In genomic region chr1:12173631-12174121, GRCh38 we compare ENCODE assay signal across 8 cellular contexts. TPM values are rescaled to one million over a fixed set of nuclear protein-coding genes. Genes with fewer than 3 reads are reported as not detected.
DNase-seq lines count a peak whose midpoint lies in the region; ATAC-seq lines count a peak whose summit lies in the region.

No MANE protein-coding gene starts in this region.

- DNase-seq in SIG-M5 (lab: John Stamatoyannopoulos, UW) (peak; percentile 40), activated gamma-delta T cell treated with Interleukin-2 at 50 U/mL for 16 hours (peak; percentile 81), mesenchymal stem cell (peak; percentile 35), NCI-H82 treated with DMSO at 0.1 percent for 48 hours (lab: John Stamatoyannopoulos, UW; ENCODE audit: unreplicated experiment) (no peak), NCI-H1930 (lab: John Stamatoyannopoulos, UW) (no peak)
- DNase-seq in stimulated activated CD8-positive, alpha-beta memory T cell treated with anti-CD3 and anti-CD28 coated beads, Interleukin-7, amount 100 ng/mL, for 48 hours (ENCODE audit: extremely low read depth in 1 of 2, low read depth in 1 of 2) = peak; percentile 77 to 90

- no peaks in the 10 kb centered on the region for H3K27me3 ChIP-seq in mesenchymal stem cell (ENCODE audit: control insufficient read depth in 1 of 2, insufficient read depth in 1 of 2, low read length in 2 of 2)

- H3K79me1 ChIP-seq in mesenchymal stem cell (replicated peaks; ENCODE audit: low read length, poor library complexity, severe bottlenecking) = no peaks in the 10 kb centered on the region

- no peak overlapping the region for H3K9ac ChIP-seq in mesenchymal stem cell (ENCODE audit: low read length)

- H3K36me3 ChIP-seq in mesenchymal stem cell (ENCODE audit: control insufficient read depth in 1 of 2, insufficient read depth in 2 of 2, low read depth in 1 of 2, low read length in 2 of 2) = no peaks in the 10 kb centered on the region

- peak overlapping the region; percentile 39 to 71 for H3K4ac ChIP-seq in mesenchymal stem cell (ENCODE audit: low read depth in 1 of 2, low read length in 2 of 2)

- no peak overlapping the region for H2AK5ac ChIP-seq in mesenchymal stem cell (ENCODE audit: low read length, severe bottlenecking)

- no peak overlapping the region for H2AFZ ChIP-seq in mesenchymal stem cell (ENCODE audit: low read depth, low read length)

- H2BK12ac ChIP-seq in mesenchymal stem cell (ENCODE audit: low read length in 2 of 2) = peak overlapping the region; percentile 15 to 95

- H3K27ac ChIP-seq in mesenchymal stem cell (ENCODE audit: low read length, poor library complexity, severe bottlenecking) = no peak overlapping the region

- H3K9me3 ChIP-seq in mesenchymal stem cell (ENCODE audit: control insufficient read depth, low read length) = no peaks in the 10 kb centered on the region

- H3K4me3 ChIP-seq in mesenchymal stem cell (ENCODE audit: insufficient read depth in 1 of 2, low read depth in 1 of 2, low read length in 2 of 2) = no peak overlapping the region

- H4K91ac ChIP-seq in mesenchymal stem cell (ENCODE audit: low read length) = peak overlapping the region; percentile 24

- peak overlapping the region in 1 of 2 experiments; percentile 85 for H3K18ac ChIP-seq in mesenchymal stem cell (ENCODE audit: low read depth in 1 of 2, low read length in 2 of 2)

- ATAC-seq in HG02870 (IDR thresholded peaks at IDR 0.05; ENCODE audit: unreplicated experiment) = no peak
- ATAC-seq in GM18502 (IDR thresholded peaks at IDR 0.05; ENCODE audit: poor library complexity, unreplicated experiment) = no peak

- H3K23ac ChIP-seq in mesenchymal stem cell (ENCODE audit: low read length in 2 of 2) = no peak overlapping the region

- no peak overlapping the region for H2BK5ac ChIP-seq in mesenchymal stem cell (ENCODE audit: low read depth, low read length, poor library complexity, severe bottlenecking)

- H2BK15ac ChIP-seq in mesenchymal stem cell (ENCODE audit: low read depth, poor library complexity, severe bottlenecking) = peak overlapping the region; percentile 33

- H3K14ac ChIP-seq in mesenchymal stem cell (ENCODE audit: low read length in 2 of 2) = peak overlapping the region in 1 of 2 experiments; percentile 6

- H3K4me1 ChIP-seq in mesenchymal stem cell (ENCODE audit: control insufficient read depth, insufficient read depth, low read depth, low read length) = peaks cover 21% of the 10 kb centered on the region

- no peak overlapping the region for H2BK120ac ChIP-seq in mesenchymal stem cell (ENCODE audit: low read depth, low read length)

- H3K4me2 ChIP-seq in mesenchymal stem cell (ENCODE audit: low read length, poor library complexity, severe bottlenecking) = no peak overlapping the region

- WGBS in mesenchymal stem cell = 84% methylated on average over 10 of the region's 11 CpGs

- H4K8ac ChIP-seq in mesenchymal stem cell (ENCODE audit: low read length) = no peak overlapping the region

RNA-seq across cellular contexts. Expression of gene TNFRSF1B, which starts 6.9 kb away (rescaled TPM):
- 35.0 TPM for polyA plus RNA-seq in mesenchymal stem cell (2013, experiment 1 of 2)
- 35.2 TPM for polyA plus RNA-seq in mesenchymal stem cell (2013, experiment 2 of 2)

RNA-seq across cellular contexts. Expression of gene VPS13D, which starts 56.2 kb away (rescaled TPM):
- 6.3 TPM for polyA plus RNA-seq in mesenchymal stem cell (2013, experiment 1 of 2)
- polyA plus RNA-seq in mesenchymal stem cell (2013, experiment 2 of 2) = 5.1 TPM

Comparison
In these comparisons a context has a peak if more than half of its experiments do, and no peak if none do; other contexts are left out.
1. DNase-seq: peak in SIG-M5 (single experiment), activated gamma-delta T cell treated with Interleukin-2 at 50 U/mL for 16 hours (single experiment), mesenchymal stem cell (single experiment) and stimulated activated CD8-positive, alpha-beta memory T cell treated with anti-CD3 and anti-CD28 coated beads, Interleukin-7, amount 100 ng/mL, for 48 hours (2 of 2); none in NCI-H82 treated with DMSO at 0.1 percent for 48 hours (single experiment) and NCI-H1930 (0 of 2).